In genomic region chr13:99182439-99182838, GRCh38 we compare ENCODE assay signal across 2 cellular contexts.
A peak's percentile ranks its signal among the peaks of the same experiment; 100 is the strongest.
TF ChIP-seq lines count a peak whose summit lies in the region.

No MANE protein-coding gene starts in this region.

TF ChIP-seq in HEK293, 187 proteins besides CTCF, POLR2A, EP300 and RAD21 (continued from another document and continues in another):
- TF ChIP-seq SALL2 (tag by site-specific recombination; IDR thresholded peaks at IDR 0.05; ENCODE audit: borderline replicate concordance) (no peak), ZNF354C (tag by site-specific recombination; IDR thresholded peaks at IDR 0.05; ENCODE audit: borderline replicate concordance, low read depth) (no peak), ZNF530 (tag by site-specific recombination; IDR thresholded peaks at IDR 0.05; ENCODE audit: low read depth) (no peak), ZNF513 (tag by site-specific recombination; IDR thresholded peaks at IDR 0.05) (no peak), INSM2 (tag by site-specific recombination; IDR thresholded peaks at IDR 0.05) (no peak), RBAK (tag by site-specific recombination; IDR thresholded peaks at IDR 0.05) (no peak), ZNF175 (tag by site-specific recombination; IDR thresholded peaks at IDR 0.05) (no peak), ZNF202 (tag by site-specific recombination; IDR thresholded peaks at IDR 0.05; ENCODE audit: borderline replicate concordance) (no peak), ZNF514 (tag by site-specific recombination; IDR thresholded peaks at IDR 0.05) (no peak), SETDB1 (IDR thresholded peaks at IDR 0.05; ENCODE audit: insufficient read length, low read length) (peak; percentile 93), ZNF26 (tag by site-specific recombination; IDR thresholded peaks at IDR 0.05) (peak; percentile 67), ZNF248 (tag by site-specific recombination; IDR thresholded peaks at IDR 0.05) (no peak), REPIN1 (tag by site-specific recombination; IDR thresholded peaks at IDR 0.05; ENCODE audit: low read depth) (no peak), ZNF658 (tag by site-specific recombination; IDR thresholded peaks at IDR 0.05) (no peak), ZFP37 (tag by site-specific recombination; IDR thresholded peaks at IDR 0.05) (no peak), ZNF140 (tag by site-specific recombination; IDR thresholded peaks at IDR 0.05) (0 out of 2 replicates have a peak, but pooled peaks have one; percentile 11), ZNF112 (tag by site-specific recombination; IDR thresholded peaks at IDR 0.05) (no peak), YY2 (tag by site-specific recombination; IDR thresholded peaks at IDR 0.05) (no peak), ZBTB6 (tag by site-specific recombination; IDR thresholded peaks at IDR 0.05) (no peak), ZNF449 (tag by site-specific recombination; IDR thresholded peaks at IDR 0.05) (0 out of 2 replicates have a peak, but pooled peaks have one; percentile 18), EGR2 (tag by site-specific recombination; IDR thresholded peaks at IDR 0.05; ENCODE audit: low read depth) (no peak), ZBTB48 (tag by site-specific recombination; IDR thresholded peaks at IDR 0.05) (no peak), ZFP3 (tag by site-specific recombination; IDR thresholded peaks at IDR 0.05; ENCODE audit: low read depth) (no peak)

TF ChIP-seq in K562, 482 proteins besides CTCF, POLR2A, EP300 and RAD21 (continued from another document):
- TF ChIP-seq CEBPZ (IDR thresholded peaks at IDR 0.05; ENCODE audit: borderline replicate concordance, low read depth, low read length) (peak; percentile 60; the same call in 1 of the 2 replicates), ESRRA (IDR thresholded peaks at IDR 0.05; ENCODE audit: borderline replicate concordance, low read depth) (no peak), CBX3 (IDR thresholded peaks at IDR 0.05; ENCODE audit: borderline replicate concordance in 1 of 2, low read length in 2 of 2) (peak in 1 of 2 experiments; percentile 69; a peak in 2 of 3 replicates), ZNF280A (IDR thresholded peaks at IDR 0.05; ENCODE audit: low read depth, partially characterized antibody) (peak; percentile 44), MGA (IDR thresholded peaks at IDR 0.05) (no peak), IRF9 (tag; IDR thresholded peaks at IDR 0.05) (no peak), BRCA1 (IDR thresholded peaks at IDR 0.05) (no peak), BRCA1 (CRISPR knock-in tag; IDR thresholded peaks at IDR 0.05) (no peak)
